Comparison of ENCODE assay signal across 8 cellular contexts in genomic region chr6:4402477-4402976, GRCh38.
DNase-seq lines count a peak whose midpoint lies in the region; ATAC-seq and TF ChIP-seq lines count a peak whose summit lies in the region.
"Had no signal": no experiment of that assay in that cellular context is flagged by ENCODE, and none has a peak within 500 bp of the region (broad histone marks: within the 10 kb centered on the region; RNA-seq: fewer than 3 reads in every experiment).

No MANE protein-coding gene starts in this region.

- TF ChIP-seq POLR2A in body of pancreas (IDR thresholded peaks at IDR 0.05) = no peak
- no peak for TF ChIP-seq POLR2A in tibial nerve (IDR thresholded peaks at IDR 0.05)

- H3K4me1 ChIP-seq in HUES6 (ENCODE audit: control insufficient read depth, insufficient read depth, low read length) (peaks cover 11% of the 10 kb centered on the region), body of pancreas (peaks cover 3% of the 10 kb centered on the region), tibial nerve (peaks cover 0 to 29% (median 16%) of the 10 kb centered on the region in 4 donors), colonic mucosa (no peaks in the 10 kb centered on the region)

- H3K9me3 Mint-ChIP-seq in progenitor cell of endocrine pancreas (ENCODE audit: low read depth) = peaks cover 8% of the 10 kb centered on the region
- H3K9me3 Mint-ChIP-seq in activated CD8-positive, alpha-beta T cell treated with anti-CD3 and anti-CD28 coated beads for 36 hours = no peaks in the 10 kb centered on the region

- TF ChIP-seq CTCF in body of pancreas (IDR thresholded peaks at IDR 0.05) (no peak), tibial nerve (IDR thresholded peaks at IDR 0.05) (no peak), progenitor cell of endocrine pancreas (IDR thresholded peaks at IDR 0.05; ENCODE audit: unreplicated experiment) (no peak), colonic mucosa (IDR thresholded peaks at IDR 0.05) (no peak)
- no peak for TF ChIP-seq CTCF in activated CD8-positive, alpha-beta T cell treated with anti-CD3 and anti-CD28 coated beads for 36 hours (IDR thresholded peaks at IDR 0.05)

- H3K4me3 ChIP-seq in HUES6 (ENCODE audit: low read depth, low read length) (no peak overlapping the region), body of pancreas (no peak overlapping the region), tibial nerve (no peak overlapping the region), colonic mucosa (no peak overlapping the region)

- peak; percentile 66 for ATAC-seq in body of pancreas
- ATAC-seq in activated CD8-positive, alpha-beta T cell treated with anti-CD3 and anti-CD28 coated beads for 36 hours = no peak

- H3K4me1 Mint-ChIP-seq in progenitor cell of endocrine pancreas (ENCODE audit: low read depth) = peaks cover 4% of the 10 kb centered on the region
- H3K4me1 Mint-ChIP-seq in activated CD8-positive, alpha-beta T cell treated with anti-CD3 and anti-CD28 coated beads for 36 hours (ENCODE audit: low read depth) = no peaks in the 10 kb centered on the region

- H3K27ac ChIP-seq in HUES6 (ENCODE audit: low read depth, low read length) = no peak overlapping the region
- H3K27ac ChIP-seq in body of pancreas = no peak overlapping the region
- peak overlapping the region; percentile 2 to 83 (median 46) for H3K27ac ChIP-seq in tibial nerve
- H3K27ac ChIP-seq in colonic mucosa = no peak overlapping the region

- intact Hi-C loops in body of pancreas (cut with DNase I) (no loop called here), colonic mucosa (cut with DNase I) (no loop called here)
- intact Hi-C loops in activated CD8-positive, alpha-beta T cell treated with anti-CD3 and anti-CD28 coated beads for 36 hours (cut with micrococcal nuclease) = no loop called here

- H3K9me3 ChIP-seq in HUES6 (ENCODE audit: control insufficient read depth, insufficient read depth, low read depth, low read length) (no peaks in the 10 kb centered on the region), body of pancreas (no peaks in the 10 kb centered on the region), tibial nerve (no peaks in the 10 kb centered on the region), colonic mucosa (no peaks in the 10 kb centered on the region)

- no peaks in the 10 kb centered on the region for H3K36me3 ChIP-seq in HUES6 (ENCODE audit: control insufficient read depth, insufficient read depth, low read length)
- H3K36me3 ChIP-seq in body of pancreas (replicated peaks in 1 of 2; ENCODE audit: insufficient read depth in 1 of 2, low read depth in 2 of 2) = no peaks in the 10 kb centered on the region
- H3K36me3 ChIP-seq in tibial nerve = no peaks in the 10 kb centered on the region
- H3K36me3 ChIP-seq in colonic mucosa = no peaks in the 10 kb centered on the region

- H3K27me3 Mint-ChIP-seq in progenitor cell of endocrine pancreas = peaks cover 18% of the 10 kb centered on the region
- H3K27me3 Mint-ChIP-seq in activated CD8-positive, alpha-beta T cell treated with anti-CD3 and anti-CD28 coated beads for 36 hours = peaks cover 14% of the 10 kb centered on the region

- H3K4me3 Mint-ChIP-seq in progenitor cell of endocrine pancreas (ENCODE audit: low read depth) = no peak overlapping the region
- H3K4me3 Mint-ChIP-seq in activated CD8-positive, alpha-beta T cell treated with anti-CD3 and anti-CD28 coated beads for 36 hours = no peak overlapping the region

- DNase-seq in body of pancreas (peak in 1 of 4 donors; percentile 34), inferior parietal cortex (ENCODE audit: extremely low spot score) (peak; percentile 39), tibial nerve (ENCODE audit: low spot score in 2 of 2) (no peak), progenitor cell of endocrine pancreas (ENCODE audit: low spot score, unreplicated experiment) (no peak), colonic mucosa (no peak)
- DNase-seq in activated CD8-positive, alpha-beta T cell treated with anti-CD3 and anti-CD28 coated beads for 36 hours = no peak
- DNase-seq: NCI-H510A treated with DMSO at 0.1 percent for 48 hours had no signal

- WGBS in body of pancreas, 2 donors = 39 to 52% methylated on average over 5 to 11 of the region's 11 CpGs
- WGBS in tibial nerve, 2 donors = 50 to 51% methylated on average over 11 of the region's 11 CpGs

- CTCF ChIA-PET in activated CD8-positive, alpha-beta T cell treated with anti-CD3 and anti-CD28 coated beads for 36 hours (lab: Charles Lee) = no interaction called here

- H3K27me3 ChIP-seq in HUES6 (ENCODE audit: control insufficient read depth, insufficient read depth, low read length) (no peaks in the 10 kb centered on the region), body of pancreas (no peaks in the 10 kb centered on the region), tibial nerve (no peaks in the 10 kb centered on the region), colonic mucosa (no peaks in the 10 kb centered on the region)

- POLR2A ChIA-PET in activated CD8-positive, alpha-beta T cell treated with anti-CD3 and anti-CD28 coated beads for 36 hours (lab: Charles Lee) = no interaction called here

- H3K27ac Mint-ChIP-seq in progenitor cell of endocrine pancreas = no peak overlapping the region
- H3K27ac Mint-ChIP-seq in activated CD8-positive, alpha-beta T cell treated with anti-CD3 and anti-CD28 coated beads for 36 hours = no peak overlapping the region

- peaks cover 1% of the 10 kb centered on the region for H3K36me3 Mint-ChIP-seq in progenitor cell of endocrine pancreas (ENCODE audit: insufficient read depth)
- H3K36me3 Mint-ChIP-seq in activated CD8-positive, alpha-beta T cell treated with anti-CD3 and anti-CD28 coated beads for 36 hours (ENCODE audit: low read depth) = no peaks in the 10 kb centered on the region

- TF ChIP-seq EP300 in tibial nerve (IDR thresholded peaks at IDR 0.05) = no peak

- peak overlapping the region; percentile 19 for H3K9ac ChIP-seq in HUES6 (ENCODE audit: low read length)
- no peak overlapping the region for H3K9ac ChIP-seq in colonic mucosa (ENCODE audit: low read depth in 2 of 2, low read length in 2 of 2)

Comparison
In these comparisons a context has a peak if more than half of its experiments do, and no peak if none do; other contexts are left out.
1. H3K27ac ChIP-seq: peak in tibial nerve (4 of 4); none in HUES6 (single experiment), body of pancreas (0 of 4) and colonic mucosa (single experiment).